11 cellular contexts compared by ENCODE assay signal in the genomic region with DNA sequence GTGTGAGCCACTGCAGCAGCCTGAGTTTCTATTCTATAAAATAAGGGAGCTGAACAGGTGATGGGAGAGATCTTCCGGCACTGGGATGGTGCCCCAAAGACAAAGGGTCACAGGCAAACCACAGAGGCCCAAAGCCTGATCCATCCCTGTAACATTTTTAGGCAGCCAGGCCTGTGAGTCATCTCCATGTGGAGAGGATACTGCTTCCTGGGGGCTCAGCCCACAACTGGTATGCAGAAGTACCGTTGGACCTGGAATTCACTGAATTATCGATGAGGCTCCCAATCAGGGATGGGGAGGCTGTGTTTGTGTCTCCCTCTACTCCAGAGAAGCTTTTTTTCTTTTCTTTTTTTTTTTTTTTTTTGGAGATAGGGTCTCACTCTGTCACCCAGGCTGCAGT. TPM values are rescaled to one million over a fixed set of nuclear protein-coding genes. Genes with fewer than 3 reads are reported as not detected.
A peak's percentile ranks its signal among the peaks of the same experiment; 100 is the strongest.
DNase-seq lines count a peak whose midpoint lies in the region; ATAC-seq and TF ChIP-seq lines count a peak whose summit lies in the region.
"Had no signal": no experiment of that assay in that cellular context is flagged by ENCODE, and none has a peak within 500 bp of the region (broad histone marks: within the 10 kb centered on the region; RNA-seq: fewer than 3 reads in every experiment).

No MANE protein-coding gene starts in this region.

- WGBS in gastroesophageal sphincter (ENCODE audit: low coverage in 1 of 2), 2 donors, result 25% methylated on average over 3 of the region's 3 CpGs; no CpG with 5 or more reads in 1 of the 2 donors
- WGBS in thyroid gland, 2 donors, result 61 to 74% methylated on average over 3 of the region's 3 CpGs

- DNase-seq in WERI-Rb-1 (no peak), thyroid gland (no peak), DMS153 (lab: John Stamatoyannopoulos, UW) (no peak), NCI-H128 (lab: John Stamatoyannopoulos, UW; ENCODE audit: unreplicated experiment) (no peak)
- DNase-seq: activated naive CD8-positive, alpha-beta T cell treated with anti-CD3 and anti-CD28 coated beads, Interleukin-2, amount 10 ng/mL, durations not matched to agents 7 days and 5 days; stimulated activated CD4-positive, alpha-beta T cell treated with anti-CD3 and anti-CD28 coated beads, Interleukin-1b, Interleukin-23, amount 100 ng/mL, for 48 hours had no signal

- H3K4me1 ChIP-seq in HUES48 (ENCODE audit: control insufficient read depth, insufficient read depth, low read length) (peaks cover 43% of the 10 kb centered on the region), gastroesophageal sphincter (peaks cover 11 to 97% (median 56%) of the 10 kb centered on the region in 3 donors), thyroid gland (peaks cover 58 to 84% of the 10 kb centered on the region in 2 donors)

- H3K27me3 ChIP-seq in HUES48 (ENCODE audit: control insufficient read depth, insufficient read depth, low read length), result no peaks in the 10 kb centered on the region
- H3K27me3 ChIP-seq in WERI-Rb-1 (ENCODE audit: insufficient read depth, low read depth, severe bottlenecking), result no peaks in the 10 kb centered on the region
- H3K27me3 ChIP-seq in gastroesophageal sphincter, result no peaks in the 10 kb centered on the region
- H3K27me3 ChIP-seq in thyroid gland, result no peaks in the 10 kb centered on the region

- H3K9ac ChIP-seq in HUES48 (ENCODE audit: low read depth, low read length), result no peak overlapping the region

- TF ChIP-seq POLR2A in gastroesophageal sphincter (IDR thresholded peaks at IDR 0.05) (no peak), thyroid gland (IDR thresholded peaks at IDR 0.05) (no peak)

- intact Hi-C loops in thyroid gland (cut with DNase I), result no loop called here

- no peaks in the 10 kb centered on the region for H3K9me3 ChIP-seq in HUES48 (ENCODE audit: control insufficient read depth, insufficient read depth, low read length)
- no peaks in the 10 kb centered on the region for H3K9me3 ChIP-seq in WERI-Rb-1 (ENCODE audit: severe bottlenecking)
- no peaks in the 10 kb centered on the region for H3K9me3 ChIP-seq in gastroesophageal sphincter
- H3K9me3 ChIP-seq in thyroid gland, result no peaks in the 10 kb centered on the region
- H3K9me3 ChIP-seq: thoracic aorta had no signal

- H3K36me3 ChIP-seq in HUES48 (ENCODE audit: control insufficient read depth, insufficient read depth, low read length) (0 out of 2 replicates have a peak, but pooled peaks cover 2% of the 10 kb centered on the region), WERI-Rb-1 (peaks cover 22% of the 10 kb centered on the region), gastroesophageal sphincter (peaks cover 0 to 19% of the 10 kb centered on the region in 2 donors), thyroid gland (peaks cover 0 to 2% of the 10 kb centered on the region in 2 donors)

- TF ChIP-seq CTCF in WERI-Rb-1 (IDR thresholded peaks at IDR 0.05; ENCODE audit: low read depth, low read length) (no peak), gastroesophageal sphincter (IDR thresholded peaks at IDR 0.05) (no peak), thyroid gland (IDR thresholded peaks at IDR 0.05) (no peak)

- ATAC-seq in gastroesophageal sphincter, result no peak
- ATAC-seq in GM21619 (IDR thresholded peaks at IDR 0.05; ENCODE audit: unreplicated experiment), result no peak
- no peak for ATAC-seq in HG02885 (IDR thresholded peaks at IDR 0.05; ENCODE audit: poor library complexity, unreplicated experiment)

- peak overlapping the region; percentile 61 for H3K27ac ChIP-seq in HUES48 (ENCODE audit: low read depth, low read length)
- peak overlapping the region; percentile 90; the same call in 1 of the 2 replicates for H3K27ac ChIP-seq in WERI-Rb-1
- H3K27ac ChIP-seq in gastroesophageal sphincter, result peak overlapping the region; percentile 30 to 93 (median 85)
- H3K27ac ChIP-seq in thyroid gland, result peak overlapping the region; percentile 90 to 95 (median 92)

- TF ChIP-seq EP300 in gastroesophageal sphincter (IDR thresholded peaks at IDR 0.05), result no peak

- H3K4me3 ChIP-seq in HUES48 (ENCODE audit: low read depth, low read length) (no peak overlapping the region), WERI-Rb-1 (ENCODE audit: low read depth, low read length) (no peak overlapping the region), gastroesophageal sphincter (no peak overlapping the region), thyroid gland (replicated peaks in 1 of 3) (no peak overlapping the region)
- H3K4me3 ChIP-seq: thoracic aorta had no signal

RNA-seq across cellular contexts. Expression of gene WASF2, which starts 48.8 kb away (rescaled TPM):
- 100 to 1,000 TPM in 1 of 4 donors, 10 to 100 TPM in 3; 74.7 to 107 (median 79.8) TPM for total RNA-seq in gastroesophageal sphincter
- 10 to 100 TPM; 38.3 to 47.7 (median 46.7) TPM for total RNA-seq in thyroid gland
